ENCODE assay signal across 8 cellular contexts in genomic region chr12:53324113-53324778, GRCh38. TPM values are rescaled to one million over a fixed set of nuclear protein-coding genes. Genes with fewer than 3 reads are reported as not detected.
DNase-seq lines count a peak whose midpoint lies in the region; ATAC-seq and TF ChIP-seq lines count a peak whose summit lies in the region.

No MANE protein-coding gene starts in this region.

- peak overlapping the region; percentile 82 for H2AFZ ChIP-seq in OCI-LY7 (ENCODE audit: low read length)

- POLR2A ChIA-PET in OCI-LY7 (lab: Charles Lee), result interaction anchor here (0.6 to 5.8 kb wide), 19 partner anchors 10 to 296 kb away, joined by 3 to 30 read pairs (median 4); partner anchors contain the start of genes ITGB7, MAP3K12, MYG1 and SP1

- peaks cover under 1 to 9% (median 5%) of the 10 kb centered on the region in 11 experiments; a peak in 18 of 22 replicates for H3K36me3 ChIP-seq in BLaER1 treated with 17β-estradiol and CSF1 and Interleukin-3, amounts not matched to agents 10 nM and 100 nM
- H3K36me3 ChIP-seq in OCI-LY7 (ENCODE audit: insufficient read depth, low read length) (peaks cover 9% of the 10 kb centered on the region), heart left ventricle (peaks cover 0 to 6% (median 2%) of the 10 kb centered on the region in 9 donors)

- ATAC-seq in GM21723 (IDR thresholded peaks at IDR 0.05; ENCODE audit: unreplicated experiment), result peak; percentile 35
- no peak for ATAC-seq in heart left ventricle
- ATAC-seq in omental fat pad (ENCODE audit: low FRiP score), result no peak
- no peak for ATAC-seq in HG02884 (IDR thresholded peaks at IDR 0.05; ENCODE audit: unreplicated experiment)

- no peaks in the 10 kb centered on the region for H4K20me1 ChIP-seq in BLaER1 treated with 17β-estradiol and CSF1 and Interleukin-3, amounts not matched to agents 10 nM and 100 nM
- no peaks in the 10 kb centered on the region for H4K20me1 ChIP-seq in OCI-LY7 (ENCODE audit: insufficient read depth, low read length)

- DNase-seq in OCI-LY7 (ENCODE audit: low spot score), result peak; percentile 82
- DNase-seq in activated T-helper 9 cell treated with anti-CD3 and anti-CD28 coated beads, Interleukin-2, amount 50 U/mL, for 16 hours (ENCODE audit: low read depth), result peak; percentile 33
- DNase-seq in heart left ventricle, result peak in 4 of 5 donors; percentile 25 to 67 (median 38)
- DNase-seq in skeletal muscle cell (ENCODE audit: low read depth), result no peak
- no peak for DNase-seq in omental fat pad (ENCODE audit: low spot score)

- BruUV-seq in OCI-LY7 (replicated peaks; lab: Mats Ljungman, UMichigan), result TSS peak; percentile 63

- peaks cover 11% of the 10 kb centered on the region; the same call in 1 of the 2 replicates for H3K79me2 ChIP-seq in OCI-LY7 (ENCODE audit: insufficient read depth, low read depth, low read length)

- peaks cover 16 to 26% (median 18%) of the 10 kb centered on the region in 11 experiments for H3K27me3 ChIP-seq in BLaER1 treated with 17β-estradiol and CSF1 and Interleukin-3, amounts not matched to agents 10 nM and 100 nM
- H3K27me3 ChIP-seq in heart left ventricle, result no peaks in the 10 kb centered on the region

- TF ChIP-seq POLR2A in heart left ventricle (IDR thresholded peaks at IDR 0.05), result no peak

- H3K9me3 ChIP-seq in BLaER1 treated with 17β-estradiol and CSF1 and Interleukin-3, amounts not matched to agents 10 nM and 100 nM (replicated peaks in 1 of 11), result no peaks in the 10 kb centered on the region
- H3K9me3 ChIP-seq in OCI-LY7 (ENCODE audit: low read length) (no peaks in the 10 kb centered on the region), heart left ventricle (no peaks in the 10 kb centered on the region)

- WGBS in heart left ventricle, 4 donors, result 27 to 47% (median 40%) methylated on average over 25 to 28 of the region's 28 CpGs

- H3K4me2 ChIP-seq in BLaER1 treated with 17β-estradiol and CSF1 and Interleukin-3, amounts not matched to agents 10 nM and 100 nM, result peak overlapping the region; percentile 81 to 99 (median 93)
- peak overlapping the region; percentile 86 for H3K4me2 ChIP-seq in OCI-LY7 (ENCODE audit: low read length)

- H3K9ac ChIP-seq in BLaER1 treated with 17β-estradiol and CSF1 and Interleukin-3, amounts not matched to agents 10 nM and 100 nM, result peak overlapping the region; percentile 76 to 87 (median 84); a peak in 21 of 22 replicates

- intact Hi-C loops in OCI-LY7 (cut with micrococcal nuclease; ENCODE audit: unreplicated experiment) (loop anchor here (1.0 to 5.0 kb wide), 6 partner anchors 21 to 353 kb away; partner anchors contain the start of genes ATP5MC2 and TARBP2), heart left ventricle (cut with DNase I) (loop anchor here (1.0 to 10.0 kb wide), 9 partner anchors 21 to 185 kb away; partner anchors contain the start of genes TARBP2 (in 8 of the 10), NPFF (in 6 of the 10) and SP1 (in 1 of the 10))

- CTCF ChIA-PET in OCI-LY7 (lab: Charles Lee; ENCODE audit: unreplicated experiment), result interaction anchor here (0.5 to 5.7 kb wide), 8 partner anchors 21 to 177 kb away, joined by 3 to 43 read pairs (median 4); partner anchors contain the start of genes PRR13 and TARBP2

- peaks cover 38 to 46% (median 41%) of the 10 kb centered on the region in 10 experiments for H3K4me1 ChIP-seq in BLaER1 treated with 17β-estradiol and CSF1 and Interleukin-3, amounts not matched to agents 10 nM and 100 nM
- H3K4me1 ChIP-seq in OCI-LY7 (ENCODE audit: insufficient read depth, low read length, poor library complexity, severe bottlenecking) (peaks cover 42% of the 10 kb centered on the region), heart left ventricle (peaks cover 0 to 45% (median 32%) of the 10 kb centered on the region in 12 donors)

- H3K4me3 ChIP-seq in BLaER1 treated with 17β-estradiol and CSF1 and Interleukin-3, amounts not matched to agents 10 nM and 100 nM, result peak overlapping the region; percentile 53 to 76 (median 66)
- H3K4me3 ChIP-seq in OCI-LY7 (ENCODE audit: low read depth, low read length, poor library complexity, severe bottlenecking), result peak overlapping the region; percentile 70
- peak overlapping the region; percentile 60 to 87 (median 70) for H3K4me3 ChIP-seq in heart left ventricle
- H3K4me3 ChIP-seq in skeletal muscle cell (ENCODE audit: low read depth, low read length), result peak overlapping the region; percentile 62

- no peaks in the 10 kb centered on the region for H3K9me2 ChIP-seq in OCI-LY7 (ENCODE audit: insufficient read depth, low read length)

- peak overlapping the region in 10 of 11 experiments; percentile 67 to 85 (median 80); a peak in 19 of 22 replicates for H3K27ac ChIP-seq in BLaER1 treated with 17β-estradiol and CSF1 and Interleukin-3, amounts not matched to agents 10 nM and 100 nM
- H3K27ac ChIP-seq in OCI-LY7 (ENCODE audit: low read depth, low read length, poor library complexity, severe bottlenecking) (peak overlapping the region; percentile 82), heart left ventricle (peak overlapping the region; percentile 72 to 97 (median 92))

- TF ChIP-seq CTCF in OCI-LY7 (conservative IDR thresholded peaks at IDR 0.05; ENCODE audit: low read length) (no peak), heart left ventricle (IDR thresholded peaks at IDR 0.05) (no peak), omental fat pad (IDR thresholded peaks at IDR 0.05) (no peak)

RNA-seq across cellular contexts. Expression of gene AAAS, which starts 2.8 kb away (rescaled TPM):
- total RNA-seq in OCI-LY7 (2014; rRNA removed; shearing (Covaris generic)), result 85.5 and 95.6 TPM in 2 replicates
- total RNA-seq in OCI-LY7 (2022), result 94.5 and 109 TPM in 2 replicates
- 10 to 100 TPM; 26.7 to 44.5 (median 37.1) TPM for total RNA-seq in heart left ventricle
- polyA plus RNA-seq in heart left ventricle, result 10 to 100 TPM; 32.5 to 32.6 TPM
- total RNA-seq in omental fat pad, result 10 to 100 TPM; 28.7 to 43.2 (median 38.6) TPM

RNA-seq across cellular contexts. Expression of gene SP7, which starts 11.9 kb away (rescaled TPM):
- total RNA-seq in OCI-LY7 (2014; rRNA removed; shearing (Covaris generic)), result 0.16 TPM in 1 of 2 replicates, not detected in the other
- 0.27 TPM in 1 of 2 replicates, not detected in the other for total RNA-seq in OCI-LY7 (2022)
- not detected for total RNA-seq in heart left ventricle
- not detected for polyA plus RNA-seq in heart left ventricle
- total RNA-seq in omental fat pad, result not detected

RNA-seq across cellular contexts. Expression of gene MYG1, which starts 24.8 kb away (rescaled TPM):
- 41.0 and 53.4 TPM in 2 replicates for total RNA-seq in OCI-LY7 (2014; rRNA removed; shearing (Covaris generic))
- total RNA-seq in OCI-LY7 (2022) (59.3 and 64.9 TPM in 2 replicates), heart left ventricle (10 to 100 TPM; 32.1 to 37.0 (median 35.0) TPM), omental fat pad (10 to 100 TPM; 33.9 to 42.6 (median 35.7) TPM)
- 10 to 100 TPM; 45.5 to 58.6 TPM for polyA plus RNA-seq in heart left ventricle

RNA-seq across cellular contexts. Expression of gene PFDN5, which starts 28.9 kb away (rescaled TPM):
- total RNA-seq in OCI-LY7 (2014; rRNA removed; shearing (Covaris generic)), result 348 and 394 TPM in 2 replicates
- 264 TPM in 2 replicates for total RNA-seq in OCI-LY7 (2022)
- 100 to 1,000 TPM; 289 to 380 (median 358) TPM for total RNA-seq in heart left ventricle
- polyA plus RNA-seq in heart left ventricle, result 100 to 1,000 TPM; 529 to 979 TPM
- 100 to 1,000 TPM; 527 to 674 (median 592) TPM for total RNA-seq in omental fat pad

RNA-seq across cellular contexts. Expression of gene SP1, which starts 55.7 kb away (rescaled TPM):
- total RNA-seq in OCI-LY7 (2014; rRNA removed; shearing (Covaris generic)), result 47.3 and 58.9 TPM in 2 replicates
- 83.9 and 93.9 TPM in 2 replicates for total RNA-seq in OCI-LY7 (2022)
- 10 to 100 TPM; 22.9 to 48.8 (median 34.7) TPM for total RNA-seq in heart left ventricle
- 10 to 100 TPM in 1 of 2 donors, 1 to 10 TPM in 1; 7.9 to 13.8 TPM for polyA plus RNA-seq in heart left ventricle
- total RNA-seq in omental fat pad, result 10 to 100 TPM; 53.1 to 73.8 (median 62.2) TPM

Comparison
In these comparisons a context has a peak if more than half of its experiments do, and no peak if none do; other contexts are left out.
1. DNase-seq: peak in OCI-LY7 (single experiment), activated T-helper 9 cell treated with anti-CD3 and anti-CD28 coated beads, Interleukin-2, amount 50 U/mL, for 16 hours (single experiment) and heart left ventricle (4 of 5); none in skeletal muscle cell (single experiment) and omental fat pad (single experiment).
2. Peak in every context shown above with its lines, with median percentiles within 50 percentile points of each other: H3K27ac ChIP-seq and H3K4me3 ChIP-seq.